10 cellular contexts compared by ENCODE assay signal in genomic region chr3:114121996-114122709, GRCh38. TPM values are rescaled to one million over a fixed set of nuclear protein-coding genes. Genes with fewer than 3 reads are reported as not detected.
DNase-seq lines count a peak whose midpoint lies in the region; ATAC-seq, FAIRE-seq and TF ChIP-seq lines count a peak whose summit lies in the region.
"Had no signal": no experiment of that assay in that cellular context is flagged by ENCODE, and none has a peak within 500 bp of the region (broad histone marks: within the 10 kb centered on the region; RNA-seq: fewer than 3 reads in every experiment).

No MANE protein-coding gene starts in this region.

- H3K27me3 Mint-ChIP-seq in T-cell, result peaks cover 0 to 2% of the 10 kb centered on the region in 2 donors
- no peaks in the 10 kb centered on the region for H3K27me3 Mint-ChIP-seq in activated naive CD4-positive, alpha-beta T cell treated with anti-CD3 and anti-CD28 coated beads for 36 hours (ENCODE audit: low read depth)

- FAIRE-seq in H54 (lab: Jason Lieb, UNC), result peak; percentile 89

- no peak overlapping the region for H3K4me3 Mint-ChIP-seq in T-cell
- H3K4me3 Mint-ChIP-seq in activated naive CD4-positive, alpha-beta T cell treated with anti-CD3 and anti-CD28 coated beads for 36 hours, result no peak overlapping the region
- H3K4me3 Mint-ChIP-seq: activated CD8-positive, alpha-beta T cell treated with anti-CD3 and anti-CD28 coated beads, Interleukin-2, amount 10 ng/mL, durations not matched to agents 7 days and 5 days; nephron progenitor cell had no signal

- DNase-seq in H54 (ENCODE audit: insufficient read length, low spot score) (peak; percentile 31), RPMI7951 (ENCODE audit: low read depth) (peak; percentile 12), fibroblast of villous mesenchyme (ENCODE audit: low read depth) (peak; percentile 32), putamen (ENCODE audit: low spot score) (peak; percentile 24), T-cell (no peak)
- DNase-seq in activated naive CD4-positive, alpha-beta T cell treated with anti-CD3 and anti-CD28 coated beads for 36 hours, result no peak
- DNase-seq: activated CD8-positive, alpha-beta T cell treated with anti-CD3 and anti-CD28 coated beads, Interleukin-2, amount 10 ng/mL, durations not matched to agents 7 days and 5 days; nephron progenitor cell had no signal

- POLR2A ChIA-PET in T-cell (lab: Charles Lee), result no interaction called here

- intact Hi-C loops in activated naive CD4-positive, alpha-beta T cell treated with anti-CD3 and anti-CD28 coated beads for 36 hours (cut with micrococcal nuclease), result no loop called here

- no peak for TF ChIP-seq CTCF in fibroblast of villous mesenchyme (IDR thresholded peaks at IDR 0.05; ENCODE audit: insufficient read depth, low read depth, low read length)

- no peaks in the 10 kb centered on the region for H3K9me3 Mint-ChIP-seq in T-cell
- H3K9me3 Mint-ChIP-seq in activated naive CD4-positive, alpha-beta T cell treated with anti-CD3 and anti-CD28 coated beads for 36 hours, result no peaks in the 10 kb centered on the region
- H3K9me3 Mint-ChIP-seq: nephron progenitor cell had no signal

- no peaks in the 10 kb centered on the region for H3K36me3 Mint-ChIP-seq in T-cell
- no peaks in the 10 kb centered on the region for H3K36me3 Mint-ChIP-seq in activated naive CD4-positive, alpha-beta T cell treated with anti-CD3 and anti-CD28 coated beads for 36 hours (ENCODE audit: low read depth)

- no peaks in the 10 kb centered on the region for H3K4me1 Mint-ChIP-seq in T-cell
- H3K4me1 Mint-ChIP-seq in activated naive CD4-positive, alpha-beta T cell treated with anti-CD3 and anti-CD28 coated beads for 36 hours (ENCODE audit: low read depth), result no peaks in the 10 kb centered on the region
- H3K4me1 Mint-ChIP-seq: nephron progenitor cell had no signal

- H3K27ac Mint-ChIP-seq in T-cell, result no peak overlapping the region
- no peak overlapping the region for H3K27ac Mint-ChIP-seq in activated naive CD4-positive, alpha-beta T cell treated with anti-CD3 and anti-CD28 coated beads for 36 hours
- H3K27ac Mint-ChIP-seq: activated CD8-positive, alpha-beta T cell treated with anti-CD3 and anti-CD28 coated beads, Interleukin-2, amount 10 ng/mL, durations not matched to agents 7 days and 5 days; nephron progenitor cell had no signal

- no peak for ATAC-seq in GM21786 (IDR thresholded peaks at IDR 0.05; ENCODE audit: unreplicated experiment)
- ATAC-seq in T-cell (replicated peaks in 1 of 4), result no peak
- no peak for ATAC-seq in GM21528 (IDR thresholded peaks at IDR 0.05; ENCODE audit: low FRiP score, unreplicated experiment)
- ATAC-seq: activated CD8-positive, alpha-beta T cell treated with anti-CD3 and anti-CD28 coated beads, Interleukin-2, amount 10 ng/mL, durations not matched to agents 7 days and 5 days had no signal

- H3K4me3 ChIP-seq in fibroblast of villous mesenchyme (ENCODE audit: low read depth, low read length), result no peak overlapping the region

- no peak for TF ChIP-seq POLR2A in H54 (IDR thresholded peaks at IDR 0.05; ENCODE audit: low read depth, low read length)

- CTCF ChIA-PET in T-cell (lab: Charles Lee), result interaction anchor here (0.6 to 0.7 kb wide), 2 partner anchors 14 to 939 kb away, joined by 3 read pairs; no protein-coding TSS in a partner anchor
- CTCF ChIA-PET in activated naive CD4-positive, alpha-beta T cell treated with anti-CD3 and anti-CD28 coated beads for 36 hours (lab: Charles Lee), result interaction anchor here (0.6 kb wide), 1 partner anchor 72 kb away, joined by 4 read pairs; no protein-coding TSS in a partner anchor

RNA-seq across cellular contexts. Expression of gene DRD3, which starts 56.7 kb away (rescaled TPM):
- total RNA-seq in RPMI7951 (2014; rRNA removed; shearing (Covaris generic)), result not detected in 2 replicates
- total RNA-seq in fibroblast of villous mesenchyme (not detected in 2 replicates), T-cell (under 1 TPM in 2 of 5 donors, not detected in 3; 0.23 to 0.26 TPM)
- not detected for total RNA-seq in activated naive CD4-positive, alpha-beta T cell treated with anti-CD3 and anti-CD28 coated beads for 36 hours
- total RNA-seq: activated CD8-positive, alpha-beta T cell treated with anti-CD3 and anti-CD28 coated beads, Interleukin-2, amount 10 ng/mL, durations not matched to agents 7 days and 5 days had no signal

Comparison
In these comparisons a context has a peak if more than half of its experiments do, and no peak if none do; other contexts are left out.
1. DNase-seq: peak in H54 (single experiment), RPMI7951 (single experiment), fibroblast of villous mesenchyme (single experiment) and putamen (single experiment); none in T-cell (0 of 34) and activated naive CD4-positive, alpha-beta T cell treated with anti-CD3 and anti-CD28 coated beads for 36 hours (single experiment).